ENCODE assay signal across 1 cellular context in the genomic region with DNA sequence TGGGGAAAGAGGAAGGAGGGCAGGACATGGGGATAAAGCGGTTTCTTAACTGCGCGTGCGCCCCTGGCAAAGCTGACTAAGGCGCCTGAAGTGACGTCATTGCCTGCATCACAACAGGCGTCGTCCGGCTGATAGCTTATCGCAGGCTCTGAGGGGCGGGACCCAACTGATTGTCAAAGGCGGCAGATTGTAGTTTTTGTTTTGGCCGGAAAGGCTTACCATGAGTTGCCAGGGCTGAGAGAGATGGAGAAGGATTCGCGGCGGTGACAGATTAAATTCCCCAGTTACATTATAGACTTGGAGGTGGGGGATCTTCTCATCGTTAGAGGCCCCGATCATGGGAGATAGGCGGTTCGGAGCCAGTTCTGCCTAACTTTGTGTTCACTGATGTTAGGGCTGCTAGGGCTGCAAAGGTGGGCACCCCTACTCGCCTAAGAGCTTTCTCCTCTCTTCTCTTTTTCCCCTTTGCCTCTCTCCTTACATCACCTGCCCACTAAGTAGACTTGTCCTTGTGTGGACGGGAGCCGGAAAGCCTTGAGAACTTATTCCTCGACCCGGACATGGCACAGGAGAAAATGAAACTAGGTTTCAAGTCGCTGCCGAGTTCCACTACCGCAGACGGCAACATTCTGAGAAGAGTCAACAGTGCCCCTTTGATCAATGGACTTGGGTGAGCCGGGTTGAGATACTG.
TF ChIP-seq lines count a peak whose summit lies in the region.

No MANE protein-coding gene starts in this region.

TF ChIP-seq in HepG2, 621 proteins besides CTCF, POLR2A, EP300 and RAD21 (continued from another document and continues in another):
- TF ChIP-seq, protein P1, sequence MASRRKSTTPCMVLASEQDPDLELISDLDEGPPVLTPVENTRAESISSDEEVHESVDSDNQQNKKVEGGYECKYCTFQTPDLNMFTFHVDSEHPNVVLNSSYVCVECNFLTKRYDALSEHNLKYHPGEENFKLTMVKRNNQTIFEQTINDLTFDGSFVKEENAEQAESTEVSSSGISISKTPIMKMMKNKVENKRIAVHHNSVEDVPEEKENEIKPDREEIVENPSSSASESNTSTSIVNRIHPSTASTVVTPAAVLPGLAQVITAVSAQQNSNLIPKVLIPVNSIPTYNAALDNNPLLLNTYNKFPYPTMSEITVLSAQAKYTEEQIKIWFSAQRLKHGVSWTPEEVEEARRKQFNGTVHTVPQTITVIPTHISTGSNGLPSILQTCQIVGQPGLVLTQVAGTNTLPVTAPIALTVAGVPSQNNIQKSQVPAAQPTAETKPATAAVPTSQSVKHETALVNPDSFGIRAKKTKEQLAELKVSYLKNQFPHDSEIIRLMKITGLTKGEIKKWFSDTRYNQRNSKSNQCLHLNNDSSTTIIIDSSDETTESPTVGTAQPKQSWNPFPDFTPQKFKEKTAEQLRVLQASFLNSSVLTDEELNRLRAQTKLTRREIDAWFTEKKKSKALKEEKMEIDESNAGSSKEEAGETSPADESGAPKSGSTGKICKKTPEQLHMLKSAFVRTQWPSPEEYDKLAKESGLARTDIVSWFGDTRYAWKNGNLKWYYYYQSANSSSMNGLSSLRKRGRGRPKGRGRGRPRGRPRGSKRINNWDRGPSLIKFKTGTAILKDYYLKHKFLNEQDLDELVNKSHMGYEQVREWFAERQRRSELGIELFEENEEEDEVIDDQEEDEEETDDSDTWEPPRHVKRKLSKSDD (CRISPR knock-in tag; IDR thresholded peaks at IDR 0.05; ENCODE audit: low read depth) = peak; percentile 79; the same call in 1 of the 2 replicates
- TF ChIP-seq, protein P2, sequence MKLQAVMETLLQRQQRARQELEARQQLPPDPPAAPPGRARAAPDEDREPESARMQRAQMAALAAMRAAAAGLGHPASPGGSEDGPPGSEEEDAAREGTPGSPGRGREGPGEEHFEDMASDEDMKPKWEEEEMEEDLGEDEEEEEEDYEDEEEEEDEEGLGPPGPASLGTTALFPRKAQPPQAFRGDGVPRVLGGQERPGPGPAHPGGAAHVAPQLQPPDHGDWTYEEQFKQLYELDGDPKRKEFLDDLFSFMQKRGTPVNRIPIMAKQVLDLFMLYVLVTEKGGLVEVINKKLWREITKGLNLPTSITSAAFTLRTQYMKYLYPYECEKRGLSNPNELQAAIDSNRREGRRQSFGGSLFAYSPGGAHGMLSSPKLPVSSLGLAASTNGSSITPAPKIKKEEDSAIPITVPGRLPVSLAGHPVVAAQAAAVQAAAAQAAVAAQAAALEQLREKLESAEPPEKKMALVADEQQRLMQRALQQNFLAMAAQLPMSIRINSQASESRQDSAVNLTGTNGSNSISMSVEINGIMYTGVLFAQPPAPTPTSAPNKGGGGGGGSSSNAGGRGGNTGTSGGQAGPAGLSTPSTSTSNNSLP (IDR thresholded peaks at IDR 0.05; ENCODE audit: low read depth, low read length) = no peak
- TF ChIP-seq ZNF772 (CRISPR knock-in tag; IDR thresholded peaks at IDR 0.05) (no peak), KAT8 (CRISPR knock-in tag; IDR thresholded peaks at IDR 0.05) (peak; percentile 47; the same call in 1 of the 2 replicates), NRL (CRISPR knock-in tag; IDR thresholded peaks at IDR 0.05; ENCODE audit: borderline replicate concordance) (no peak), FOXC1 (CRISPR knock-in tag; IDR thresholded peaks at IDR 0.05; ENCODE audit: borderline replicate concordance) (no peak), SMAD3 (CRISPR knock-in tag; IDR thresholded peaks at IDR 0.05) (no peak), ZNF331 (CRISPR knock-in tag; IDR thresholded peaks at IDR 0.05) (no peak), HNRNPLL (IDR thresholded peaks at IDR 0.05; ENCODE audit: low read depth, low read length, poor library complexity, severe bottlenecking) (no peak), ZNF773 (CRISPR knock-in tag; IDR thresholded peaks at IDR 0.05; ENCODE audit: borderline replicate concordance) (no peak), PAX8 (CRISPR knock-in tag; IDR thresholded peaks at IDR 0.05; ENCODE audit: borderline replicate concordance) (no peak), PHF5A (CRISPR knock-in tag; IDR thresholded peaks at IDR 0.05; ENCODE audit: low read depth, unreplicated experiment) (no peak), BRCA1 (CRISPR knock-in tag; IDR thresholded peaks at IDR 0.05) (no peak), EZH2 (conservative IDR thresholded peaks at IDR 0.05; ENCODE audit: low read depth, low read length) (no peak), AHR (CRISPR knock-in tag; IDR thresholded peaks at IDR 0.05) (no peak), NR3C1 (CRISPR knock-in tag; IDR thresholded peaks at IDR 0.05) (no peak), ATF1 (CRISPR knock-in tag; IDR thresholded peaks at IDR 0.05) (peak; percentile 91), NBN (conservative IDR thresholded peaks at IDR 0.05) (no peak), MAF1 (CRISPR knock-in tag; IDR thresholded peaks at IDR 0.05; ENCODE audit: borderline replicate concordance) (no peak), ZNF446 (CRISPR knock-in tag; IDR thresholded peaks at IDR 0.05) (no peak), PAF1 (CRISPR knock-in tag; IDR thresholded peaks at IDR 0.05) (no peak), ZNF121 (CRISPR knock-in tag; IDR thresholded peaks at IDR 0.05) (no peak), ZBTB1 (CRISPR knock-in tag; IDR thresholded peaks at IDR 0.05; ENCODE audit: borderline replicate concordance) (no peak)
- TF ChIP-seq, protein P3, sequence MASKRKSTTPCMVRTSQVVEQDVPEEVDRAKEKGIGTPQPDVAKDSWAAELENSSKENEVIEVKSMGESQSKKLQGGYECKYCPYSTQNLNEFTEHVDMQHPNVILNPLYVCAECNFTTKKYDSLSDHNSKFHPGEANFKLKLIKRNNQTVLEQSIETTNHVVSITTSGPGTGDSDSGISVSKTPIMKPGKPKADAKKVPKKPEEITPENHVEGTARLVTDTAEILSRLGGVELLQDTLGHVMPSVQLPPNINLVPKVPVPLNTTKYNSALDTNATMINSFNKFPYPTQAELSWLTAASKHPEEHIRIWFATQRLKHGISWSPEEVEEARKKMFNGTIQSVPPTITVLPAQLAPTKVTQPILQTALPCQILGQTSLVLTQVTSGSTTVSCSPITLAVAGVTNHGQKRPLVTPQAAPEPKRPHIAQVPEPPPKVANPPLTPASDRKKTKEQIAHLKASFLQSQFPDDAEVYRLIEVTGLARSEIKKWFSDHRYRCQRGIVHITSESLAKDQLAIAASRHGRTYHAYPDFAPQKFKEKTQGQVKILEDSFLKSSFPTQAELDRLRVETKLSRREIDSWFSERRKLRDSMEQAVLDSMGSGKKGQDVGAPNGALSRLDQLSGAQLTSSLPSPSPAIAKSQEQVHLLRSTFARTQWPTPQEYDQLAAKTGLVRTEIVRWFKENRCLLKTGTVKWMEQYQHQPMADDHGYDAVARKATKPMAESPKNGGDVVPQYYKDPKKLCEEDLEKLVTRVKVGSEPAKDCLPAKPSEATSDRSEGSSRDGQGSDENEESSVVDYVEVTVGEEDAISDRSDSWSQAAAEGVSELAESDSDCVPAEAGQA (IDR thresholded peaks at IDR 0.05; ENCODE audit: low read depth) = peak; percentile 90
- TF ChIP-seq, protein P3 (CRISPR knock-in tag; IDR thresholded peaks at IDR 0.05; ENCODE audit: borderline replicate concordance) = no peak
- TF ChIP-seq, protein P4, sequence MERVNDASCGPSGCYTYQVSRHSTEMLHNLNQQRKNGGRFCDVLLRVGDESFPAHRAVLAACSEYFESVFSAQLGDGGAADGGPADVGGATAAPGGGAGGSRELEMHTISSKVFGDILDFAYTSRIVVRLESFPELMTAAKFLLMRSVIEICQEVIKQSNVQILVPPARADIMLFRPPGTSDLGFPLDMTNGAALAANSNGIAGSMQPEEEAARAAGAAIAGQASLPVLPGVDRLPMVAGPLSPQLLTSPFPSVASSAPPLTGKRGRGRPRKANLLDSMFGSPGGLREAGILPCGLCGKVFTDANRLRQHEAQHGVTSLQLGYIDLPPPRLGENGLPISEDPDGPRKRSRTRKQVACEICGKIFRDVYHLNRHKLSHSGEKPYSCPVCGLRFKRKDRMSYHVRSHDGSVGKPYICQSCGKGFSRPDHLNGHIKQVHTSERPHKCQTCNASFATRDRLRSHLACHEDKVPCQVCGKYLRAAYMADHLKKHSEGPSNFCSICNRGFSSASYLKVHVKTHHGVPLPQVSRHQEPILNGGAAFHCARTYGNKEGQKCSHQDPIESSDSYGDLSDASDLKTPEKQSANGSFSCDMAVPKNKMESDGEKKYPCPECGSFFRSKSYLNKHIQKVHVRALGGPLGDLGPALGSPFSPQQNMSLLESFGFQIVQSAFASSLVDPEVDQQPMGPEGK (CRISPR knock-in tag; IDR thresholded peaks at IDR 0.05) = no peak
- TF ChIP-seq, protein P5, sequence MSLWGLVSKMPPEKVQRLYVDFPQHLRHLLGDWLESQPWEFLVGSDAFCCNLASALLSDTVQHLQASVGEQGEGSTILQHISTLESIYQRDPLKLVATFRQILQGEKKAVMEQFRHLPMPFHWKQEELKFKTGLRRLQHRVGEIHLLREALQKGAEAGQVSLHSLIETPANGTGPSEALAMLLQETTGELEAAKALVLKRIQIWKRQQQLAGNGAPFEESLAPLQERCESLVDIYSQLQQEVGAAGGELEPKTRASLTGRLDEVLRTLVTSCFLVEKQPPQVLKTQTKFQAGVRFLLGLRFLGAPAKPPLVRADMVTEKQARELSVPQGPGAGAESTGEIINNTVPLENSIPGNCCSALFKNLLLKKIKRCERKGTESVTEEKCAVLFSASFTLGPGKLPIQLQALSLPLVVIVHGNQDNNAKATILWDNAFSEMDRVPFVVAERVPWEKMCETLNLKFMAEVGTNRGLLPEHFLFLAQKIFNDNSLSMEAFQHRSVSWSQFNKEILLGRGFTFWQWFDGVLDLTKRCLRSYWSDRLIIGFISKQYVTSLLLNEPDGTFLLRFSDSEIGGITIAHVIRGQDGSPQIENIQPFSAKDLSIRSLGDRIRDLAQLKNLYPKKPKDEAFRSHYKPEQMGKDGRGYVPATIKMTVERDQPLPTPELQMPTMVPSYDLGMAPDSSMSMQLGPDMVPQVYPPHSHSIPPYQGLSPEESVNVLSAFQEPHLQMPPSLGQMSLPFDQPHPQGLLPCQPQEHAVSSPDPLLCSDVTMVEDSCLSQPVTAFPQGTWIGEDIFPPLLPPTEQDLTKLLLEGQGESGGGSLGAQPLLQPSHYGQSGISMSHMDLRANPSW (CRISPR knock-in tag; IDR thresholded peaks at IDR 0.05; ENCODE audit: borderline replicate concordance) = no peak
- TF ChIP-seq, protein P6, sequence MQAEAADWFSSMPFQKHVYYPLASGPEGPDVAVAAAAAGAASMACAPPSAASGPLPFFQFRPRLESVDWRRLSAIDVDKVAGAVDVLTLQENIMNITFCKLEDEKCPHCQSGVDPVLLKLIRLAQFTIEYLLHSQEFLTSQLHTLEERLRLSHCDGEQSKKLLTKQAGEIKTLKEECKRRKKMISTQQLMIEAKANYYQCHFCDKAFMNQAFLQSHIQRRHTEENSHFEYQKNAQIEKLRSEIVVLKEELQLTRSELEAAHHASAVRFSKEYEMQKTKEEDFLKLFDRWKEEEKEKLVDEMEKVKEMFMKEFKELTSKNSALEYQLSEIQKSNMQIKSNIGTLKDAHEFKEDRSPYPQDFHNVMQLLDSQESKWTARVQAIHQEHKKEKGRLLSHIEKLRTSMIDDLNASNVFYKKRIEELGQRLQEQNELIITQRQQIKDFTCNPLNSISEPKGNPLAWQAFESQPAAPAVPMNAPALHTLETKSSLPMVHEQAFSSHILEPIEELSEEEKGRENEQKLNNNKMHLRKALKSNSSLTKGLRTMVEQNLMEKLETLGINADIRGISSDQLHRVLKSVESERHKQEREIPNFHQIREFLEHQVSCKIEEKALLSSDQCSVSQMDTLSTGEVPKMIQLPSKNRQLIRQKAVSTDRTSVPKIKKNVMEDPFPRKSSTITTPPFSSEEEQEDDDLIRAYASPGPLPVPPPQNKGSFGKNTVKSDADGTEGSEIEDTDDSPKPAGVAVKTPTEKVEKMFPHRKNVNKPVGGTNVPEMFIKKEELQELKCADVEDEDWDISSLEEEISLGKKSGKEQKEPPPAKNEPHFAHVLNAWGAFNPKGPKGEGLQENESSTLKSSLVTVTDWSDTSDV (CRISPR knock-in tag; IDR thresholded peaks at IDR 0.05) = no peak
- TF ChIP-seq, protein P7, sequence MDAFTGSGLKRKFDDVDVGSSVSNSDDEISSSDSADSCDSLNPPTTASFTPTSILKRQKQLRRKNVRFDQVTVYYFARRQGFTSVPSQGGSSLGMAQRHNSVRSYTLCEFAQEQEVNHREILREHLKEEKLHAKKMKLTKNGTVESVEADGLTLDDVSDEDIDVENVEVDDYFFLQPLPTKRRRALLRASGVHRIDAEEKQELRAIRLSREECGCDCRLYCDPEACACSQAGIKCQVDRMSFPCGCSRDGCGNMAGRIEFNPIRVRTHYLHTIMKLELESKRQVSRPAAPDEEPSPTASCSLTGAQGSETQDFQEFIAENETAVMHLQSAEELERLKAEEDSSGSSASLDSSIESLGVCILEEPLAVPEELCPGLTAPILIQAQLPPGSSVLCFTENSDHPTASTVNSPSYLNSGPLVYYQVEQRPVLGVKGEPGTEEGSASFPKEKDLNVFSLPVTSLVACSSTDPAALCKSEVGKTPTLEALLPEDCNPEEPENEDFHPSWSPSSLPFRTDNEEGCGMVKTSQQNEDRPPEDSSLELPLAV (CRISPR knock-in tag; conservative IDR thresholded peaks at IDR 0.05; ENCODE audit: low read depth) = no peak
- TF ChIP-seq, protein P8, sequence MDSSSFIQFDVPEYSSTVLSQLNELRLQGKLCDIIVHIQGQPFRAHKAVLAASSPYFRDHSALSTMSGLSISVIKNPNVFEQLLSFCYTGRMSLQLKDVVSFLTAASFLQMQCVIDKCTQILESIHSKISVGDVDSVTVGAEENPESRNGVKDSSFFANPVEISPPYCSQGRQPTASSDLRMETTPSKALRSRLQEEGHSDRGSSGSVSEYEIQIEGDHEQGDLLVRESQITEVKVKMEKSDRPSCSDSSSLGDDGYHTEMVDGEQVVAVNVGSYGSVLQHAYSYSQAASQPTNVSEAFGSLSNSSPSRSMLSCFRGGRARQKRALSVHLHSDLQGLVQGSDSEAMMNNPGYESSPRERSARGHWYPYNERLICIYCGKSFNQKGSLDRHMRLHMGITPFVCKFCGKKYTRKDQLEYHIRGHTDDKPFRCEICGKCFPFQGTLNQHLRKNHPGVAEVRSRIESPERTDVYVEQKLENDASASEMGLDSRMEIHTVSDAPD (CRISPR knock-in tag; IDR thresholded peaks at IDR 0.05) = no peak
- TF ChIP-seq, protein P9, sequence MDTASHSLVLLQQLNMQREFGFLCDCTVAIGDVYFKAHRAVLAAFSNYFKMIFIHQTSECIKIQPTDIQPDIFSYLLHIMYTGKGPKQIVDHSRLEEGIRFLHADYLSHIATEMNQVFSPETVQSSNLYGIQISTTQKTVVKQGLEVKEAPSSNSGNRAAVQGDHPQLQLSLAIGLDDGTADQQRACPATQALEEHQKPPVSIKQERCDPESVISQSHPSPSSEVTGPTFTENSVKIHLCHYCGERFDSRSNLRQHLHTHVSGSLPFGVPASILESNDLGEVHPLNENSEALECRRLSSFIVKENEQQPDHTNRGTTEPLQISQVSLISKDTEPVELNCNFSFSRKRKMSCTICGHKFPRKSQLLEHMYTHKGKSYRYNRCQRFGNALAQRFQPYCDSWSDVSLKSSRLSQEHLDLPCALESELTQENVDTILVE (CRISPR knock-in tag; IDR thresholded peaks at IDR 0.05) = no peak
